12 cellular contexts compared by ENCODE assay signal in the genomic region with DNA sequence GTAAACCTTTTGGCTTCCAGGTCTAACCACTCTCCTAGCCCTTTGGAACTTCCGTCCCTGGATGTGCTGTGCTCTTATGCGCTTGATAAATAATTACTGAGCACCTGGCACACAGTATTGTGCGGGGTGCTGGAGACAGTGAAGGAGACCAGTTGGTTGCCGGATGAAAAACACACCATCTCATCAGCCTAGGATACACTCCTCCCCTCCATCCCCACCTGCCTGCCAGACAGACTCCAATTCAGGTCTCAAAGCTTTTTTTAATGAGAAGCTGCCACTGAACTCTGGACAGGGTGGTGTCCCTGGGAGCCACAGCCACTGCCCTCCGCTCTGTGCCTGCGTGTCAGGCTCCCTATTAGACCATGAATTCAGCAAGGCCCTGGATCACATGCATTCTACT. TPM values are rescaled to one million over a fixed set of nuclear protein-coding genes. Genes with fewer than 3 reads are reported as not detected.
DNase-seq lines count a peak whose midpoint lies in the region; FAIRE-seq and TF ChIP-seq lines count a peak whose summit lies in the region.
"Had no signal": no experiment of that assay in that cellular context is flagged by ENCODE, and none has a peak within 500 bp of the region (broad histone marks: within the 10 kb centered on the region; RNA-seq: fewer than 3 reads in every experiment).

No MANE protein-coding gene starts in this region.

- intact Hi-C loops in spleen (cut with DNase I; ENCODE audit: low total_unique reads) = loop anchor here (10.0 kb wide), 1 partner anchor 77 kb away; no protein-coding TSS in a partner anchor

- H3K9me3 ChIP-seq in BLaER1 (no peaks in the 10 kb centered on the region; the same call in 1 of the 2 replicates), mucosa of rectum (ENCODE audit: control insufficient read depth in 2 of 2, low read length in 2 of 2) (no peaks in the 10 kb centered on the region), MG63 (no peaks in the 10 kb centered on the region), spleen (no peaks in the 10 kb centered on the region)

- no peak overlapping the region for H3K4me3 ChIP-seq in BLaER1
- peak overlapping the region; percentile 26 to 31 for H3K4me3 ChIP-seq in mucosa of rectum (ENCODE audit: low read length in 2 of 2)
- no peak overlapping the region for H3K4me3 ChIP-seq in MG63
- no peak overlapping the region for H3K4me3 ChIP-seq in spleen

- no peak for TF ChIP-seq CTCF in spleen (IDR thresholded peaks at IDR 0.05 in 8 of 11, conservative IDR thresholded peaks at IDR 0.05 in 3 of 11)

- H3K4me1 ChIP-seq in BLaER1 (peaks cover 59% of the 10 kb centered on the region), mucosa of rectum (ENCODE audit: control insufficient read depth in 2 of 2, insufficient read depth in 2 of 2, low read length in 2 of 2) (peaks cover 19 to 24% of the 10 kb centered on the region in 2 donors), spleen (peaks cover 64 to 100% (median 98%) of the 10 kb centered on the region in 6 donors)

- no peak for DNase-seq in GM12892 (ENCODE audit: insufficient read length)
- peak; percentile 58 for DNase-seq in cerebellar cortex (ENCODE audit: low spot score)
- no peak for DNase-seq in MG63
- no peak for DNase-seq in NCI-H446 treated with DMSO at 0.1 percent for 48 hours (lab: John Stamatoyannopoulos, UW)
- DNase-seq in hypothalamus (lab: John Stamatoyannopoulos, UW) = no peak
- DNase-seq in spleen = no peak
- DNase-seq: GOT3, NCI-H1694 treated with DMSO at 0.1 percent for 48 hours, T-helper 9 cell had no signal

- H3K9ac ChIP-seq in BLaER1 = no peak overlapping the region
- H3K9ac ChIP-seq in mucosa of rectum (ENCODE audit: low read depth in 1 of 2, low read length in 2 of 2) = peak overlapping the region in 1 of 2 donors; percentile 38

- peaks cover 91% of the 10 kb centered on the region for H3K36me3 ChIP-seq in BLaER1
- H3K36me3 ChIP-seq in mucosa of rectum (ENCODE audit: control insufficient read depth in 2 of 2, insufficient read depth in 2 of 2, low read length in 2 of 2) = peaks cover under 1 to 9% of the 10 kb centered on the region in 2 donors
- H3K36me3 ChIP-seq in MG63 = peaks cover 22% of the 10 kb centered on the region
- H3K36me3 ChIP-seq in spleen = peaks cover 0 to 40% (median 4%) of the 10 kb centered on the region in 6 donors

- peaks cover 100% of the 10 kb centered on the region for H4K20me1 ChIP-seq in BLaER1

- H3K27ac ChIP-seq in BLaER1 (no peak overlapping the region), mucosa of rectum (ENCODE audit: low read depth in 2 of 2, low read length in 2 of 2) (peak overlapping the region; percentile 77 to 78), spleen (peak overlapping the region in 2 of 8 donors; percentile 11 to 30)

- FAIRE-seq in GM12892 (lab: Jason Lieb, UNC) = no peak

- 0 out of 2 replicates have a peak, but pooled peaks have one; percentile 27 for TF ChIP-seq POLR2A in GM12892 (IDR thresholded peaks at IDR 0.05; ENCODE audit: low read depth, low read length)
- no peak for TF ChIP-seq POLR2A in spleen (IDR thresholded peaks at IDR 0.05)

- H3K27me3 ChIP-seq in BLaER1 (no peaks in the 10 kb centered on the region), mucosa of rectum (ENCODE audit: control insufficient read depth in 2 of 2, insufficient read depth in 2 of 2, low read length in 2 of 2) (no peaks in the 10 kb centered on the region), MG63 (no peaks in the 10 kb centered on the region), spleen (replicated peaks in 1 of 7) (no peaks in the 10 kb centered on the region)

- 82 to 92% (median 87%) methylated on average over 6 of the region's 6 CpGs for WGBS in spleen, 5 donors

- peak overlapping the region; percentile 25 for H3K4me2 ChIP-seq in BLaER1

RNA-seq across cellular contexts. Expression of gene GNB1, which starts 9.2 kb away (rescaled TPM):
- 164 TPM for polyA plus RNA-seq in GM12892 (2012; ENCODE audit: missing spikeins)
- total RNA-seq in MG63 (2014; rRNA removed; shearing (Covaris generic); ENCODE audit: low replicate concordance) = 327 and 329 TPM in 2 replicates
- 100 to 1,000 TPM; 186 to 304 (median 273) TPM for total RNA-seq in spleen
- 100 to 1,000 TPM in 1 of 3 donors, 10 to 100 TPM in 2; 76.0 to 132 (median 95.5) TPM for polyA plus RNA-seq in spleen

RNA-seq across cellular contexts. Expression of gene CALML6, which starts 33.3 kb away (rescaled TPM):
- polyA plus RNA-seq in GM12892 (2012; ENCODE audit: missing spikeins) = 0.32 TPM
- 0.20 TPM in 1 of 2 replicates, not detected in the other for total RNA-seq in MG63 (2014; rRNA removed; shearing (Covaris generic); ENCODE audit: low replicate concordance)
- 1 to 10 TPM in 1 of 7 donors, under 1 TPM in 4, not detected in 2; 0.34 to 3.0 (median 0.66) TPM for total RNA-seq in spleen
- polyA plus RNA-seq in spleen = 1 to 10 TPM in 1 of 3 donors, under 1 TPM in 2; 0.58 to 1.8 (median 0.85) TPM

RNA-seq across cellular contexts. Expression of gene TMEM52, which starts 37.4 kb away (rescaled TPM):
- not detected for polyA plus RNA-seq in GM12892 (2012; ENCODE audit: missing spikeins)
- total RNA-seq in MG63 (2014; rRNA removed; shearing (Covaris generic); ENCODE audit: low replicate concordance) = not detected in 2 replicates
- 1 to 10 TPM in 6 of 7 donors, not detected in 1; 1.1 to 4.7 (median 1.8) TPM for total RNA-seq in spleen
- polyA plus RNA-seq in spleen = 1 to 10 TPM in 1 of 3 donors, under 1 TPM in 2; 0.35 to 1.9 (median 0.64) TPM
- total RNA-seq: aorta had no signal

Comparison
In these comparisons a context has a peak if more than half of its experiments do, and no peak if none do; other contexts are left out.
1. H3K4me3 ChIP-seq: peak in mucosa of rectum (2 of 2); none in BLaER1 (single experiment), MG63 (single experiment) and spleen (0 of 8).